10 cellular contexts compared by ENCODE assay signal in the genomic region with DNA sequence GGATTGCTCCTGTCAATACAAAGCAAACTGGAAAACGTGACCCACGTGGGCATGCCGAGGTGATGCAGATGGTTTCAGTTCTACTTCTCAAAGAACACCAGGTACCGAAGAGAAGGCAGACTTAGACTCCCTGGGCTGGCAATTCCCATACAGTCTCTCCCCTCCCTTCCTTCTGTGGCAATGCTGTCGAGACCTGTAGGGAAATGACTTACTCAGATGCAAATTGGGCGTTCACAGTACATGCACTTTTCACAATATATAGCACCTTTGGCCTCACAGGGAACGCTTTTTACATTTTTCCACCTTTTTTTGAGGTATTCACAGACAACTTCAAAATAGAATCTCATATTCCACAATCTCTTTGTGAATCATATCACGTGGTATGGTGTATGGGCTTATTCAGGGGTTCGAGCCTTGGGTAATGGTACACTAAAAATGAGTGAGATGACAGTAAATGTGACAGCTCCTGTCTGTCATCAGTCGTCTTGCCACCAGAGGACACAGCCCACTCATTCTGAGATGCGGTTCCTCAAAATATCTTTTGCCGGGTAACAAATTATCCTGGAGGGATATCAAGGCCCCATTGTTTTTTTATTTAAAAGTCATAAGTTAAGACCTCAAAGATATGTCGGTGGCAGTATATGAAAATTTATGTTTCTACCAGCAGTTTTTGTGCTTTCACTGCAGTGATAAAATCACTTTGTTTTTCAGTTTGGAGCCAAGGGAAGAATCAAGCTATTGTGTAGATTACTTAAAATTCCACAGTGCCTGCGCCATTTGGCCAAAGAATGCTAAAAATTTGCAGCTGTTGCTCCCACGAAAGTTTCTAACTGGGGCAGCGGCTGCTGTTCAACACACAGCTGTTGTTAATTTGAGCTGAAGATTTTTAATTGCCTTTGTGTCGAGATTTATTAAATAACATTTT.
DNase-seq lines count a peak whose midpoint lies in the region; ATAC-seq and TF ChIP-seq lines count a peak whose summit lies in the region.
"Had no signal": no experiment of that assay in that cellular context is flagged by ENCODE, and none has a peak within 500 bp of the region (broad histone marks: within the 10 kb centered on the region; RNA-seq: fewer than 3 reads in every experiment).

No MANE protein-coding gene starts in this region.

- H3K4me2 ChIP-seq in osteoblast (ENCODE audit: insufficient read depth, low read length) (peak overlapping the region; percentile 56), MM.1S (ENCODE audit: low read depth, low read length) (no peak overlapping the region)

- H2AFZ ChIP-seq in osteoblast (ENCODE audit: low read length) (no peak overlapping the region), MM.1S (ENCODE audit: low read length) (no peak overlapping the region)

- H3K4me1 ChIP-seq in osteoblast (ENCODE audit: insufficient read depth, low read length) (peaks cover 47% of the 10 kb centered on the region), MM.1S (ENCODE audit: low read length) (no peaks in the 10 kb centered on the region)
- H3K4me1 ChIP-seq: prostate gland had no signal

- H3K79me2 ChIP-seq in osteoblast (ENCODE audit: insufficient read depth, low read length) (no peaks in the 10 kb centered on the region), MM.1S (ENCODE audit: low read length) (no peaks in the 10 kb centered on the region)

- TF ChIP-seq CTCF in osteoblast (IDR thresholded peaks at IDR 0.05; ENCODE audit: extremely low read depth, low read depth, low read length), result no peak
- no peak for TF ChIP-seq CTCF in MM.1S (IDR thresholded peaks at IDR 0.05; ENCODE audit: low read length)

- ATAC-seq in HG02610 (IDR thresholded peaks at IDR 0.05; ENCODE audit: unreplicated experiment) (no peak), HG03469 (IDR thresholded peaks at IDR 0.05; ENCODE audit: unreplicated experiment) (no peak), HG03442 (IDR thresholded peaks at IDR 0.05; ENCODE audit: unreplicated experiment) (no peak)

- H3K9me3 ChIP-seq in osteoblast (ENCODE audit: low read depth, low read length) (no peaks in the 10 kb centered on the region), MM.1S (replicated peaks; ENCODE audit: insufficient read depth, low read length) (no peaks in the 10 kb centered on the region)
- H3K9me3 ChIP-seq: prostate gland had no signal

- peak; percentile 23 for DNase-seq in DMS114 treated with DMSO at 0.1 percent for 48 hours (lab: John Stamatoyannopoulos, UW; ENCODE audit: unreplicated experiment)
- peak; percentile 18 for DNase-seq in SW480 (ENCODE audit: low spot score)
- DNase-seq in foreskin melanocyte, result peak; percentile 95
- DNase-seq in osteoblast (ENCODE audit: insufficient read length, low spot score, missing footprints), result no peak
- DNase-seq in MM.1S, result no peak
- DNase-seq: NCI-H1105 had no signal

- H3K27ac ChIP-seq in osteoblast (ENCODE audit: low read depth, low read length) (peak overlapping the region; percentile 91), MM.1S (ENCODE audit: low read length) (no peak overlapping the region)
- H3K27ac ChIP-seq: prostate gland had no signal

- no peaks in the 10 kb centered on the region for H3K27me3 ChIP-seq in osteoblast (ENCODE audit: insufficient read depth, low read length)
- H3K27me3 ChIP-seq in MM.1S (replicated peaks; ENCODE audit: insufficient read depth, low read length), result no peaks in the 10 kb centered on the region

- no peaks in the 10 kb centered on the region for H3F3A ChIP-seq in MM.1S (ENCODE audit: insufficient read depth, low read length)

- H3K4me3 ChIP-seq in osteoblast (ENCODE audit: insufficient read depth, low read length), result no peak overlapping the region
- H3K4me3 ChIP-seq in MM.1S (ENCODE audit: low read length), result no peak overlapping the region
- H3K4me3 ChIP-seq: prostate gland had no signal

- no peaks in the 10 kb centered on the region for H3K9me2 ChIP-seq in MM.1S (replicated peaks; ENCODE audit: insufficient read depth, low read length)

- H4K20me1 ChIP-seq in osteoblast (ENCODE audit: insufficient read depth, low read length), result no peaks in the 10 kb centered on the region
- H4K20me1 ChIP-seq in MM.1S (ENCODE audit: insufficient read depth, low read length), result no peaks in the 10 kb centered on the region

- no peaks in the 10 kb centered on the region for H3K36me3 ChIP-seq in osteoblast (ENCODE audit: insufficient read depth, low read length)
- no peaks in the 10 kb centered on the region for H3K36me3 ChIP-seq in MM.1S (replicated peaks; ENCODE audit: insufficient read depth, low read length)
- H3K36me3 ChIP-seq: prostate gland had no signal

- H3K9ac ChIP-seq in MM.1S (ENCODE audit: low read length), result no peak overlapping the region

Comparison
In these comparisons a context has a peak if more than half of its experiments do, and no peak if none do; other contexts are left out.
1. DNase-seq: peak in DMS114 treated with DMSO at 0.1 percent for 48 hours (single experiment), SW480 (single experiment) and foreskin melanocyte (single experiment); none in osteoblast (single experiment) and MM.1S (single experiment).